1 cellular context compared by ENCODE assay signal in genomic region chr20:25624500-25624939, GRCh38.
A peak's percentile ranks its signal among the peaks of the same experiment; 100 is the strongest.
TF ChIP-seq lines count a peak whose summit lies in the region.

No MANE protein-coding gene starts in this region.

TF ChIP-seq in A549, 52 proteins besides CTCF, POLR2A, EP300 and RAD21 (continued from another document):
- no peak for TF ChIP-seq USF2 (IDR thresholded peaks at IDR 0.05)
- no peak for TF ChIP-seq ZNF302 (CRISPR knock-in tag; IDR thresholded peaks at IDR 0.05)
- TF ChIP-seq SMC3 (IDR thresholded peaks at IDR 0.05), result no peak
- peak; percentile 30; the same call in 1 of the 2 replicates for TF ChIP-seq HOXB5 (CRISPR knock-in tag; IDR thresholded peaks at IDR 0.05)
TF ChIP-seq in A549: peak in this region for 9.
